Comparison of ENCODE assay signal across 9 cellular contexts in the genomic region with DNA sequence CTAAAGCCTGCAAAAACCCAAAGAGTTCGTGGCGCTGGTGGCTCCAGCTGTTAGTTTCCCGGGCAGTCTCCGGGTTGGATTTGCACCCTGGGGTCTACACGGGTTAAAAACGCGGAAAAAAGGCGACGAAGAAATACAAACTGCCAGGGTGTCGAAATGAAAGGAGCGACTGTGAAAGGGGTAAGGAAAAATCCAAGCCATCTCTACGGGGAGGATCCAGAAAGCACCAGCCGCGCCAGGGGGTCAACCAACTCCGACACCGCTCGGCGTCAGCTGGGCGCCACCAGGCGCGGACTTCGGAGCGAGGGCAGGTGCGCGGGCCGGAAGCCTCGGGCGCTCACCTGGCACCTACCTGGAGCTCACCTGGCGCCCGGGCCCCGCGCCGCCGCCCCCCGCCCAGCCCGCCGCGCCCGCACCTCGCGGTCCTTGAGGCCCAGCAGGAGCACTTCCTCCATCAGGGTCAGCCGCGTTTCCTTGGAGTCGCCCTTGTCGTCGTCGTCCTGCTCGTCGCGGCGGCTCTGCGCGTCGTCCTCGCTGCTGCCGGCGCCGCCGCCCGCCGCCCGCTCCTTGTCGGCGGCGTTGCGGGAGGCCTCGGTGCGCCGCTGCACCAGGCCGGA. TPM values are rescaled to one million over a fixed set of nuclear protein-coding genes. Genes with fewer than 3 reads are reported as not detected.
A peak's percentile ranks its signal among the peaks of the same experiment; 100 is the strongest.
DNase-seq lines count a peak whose midpoint lies in the region; ATAC-seq, FAIRE-seq and TF ChIP-seq lines count a peak whose summit lies in the region.
"Had no signal": no experiment of that assay in that cellular context is flagged by ENCODE, and none has a peak within 500 bp of the region (broad histone marks: within the 10 kb centered on the region; RNA-seq: fewer than 3 reads in every experiment).

No MANE protein-coding gene starts in this region.

- BruUV-seq in HepG2 (replicated peaks; lab: Mats Ljungman, UMichigan) = no TSS peak

- H3K9ac ChIP-seq in HepG2 (ENCODE audit: insufficient read depth, low read depth, low read length) = peak overlapping the region; percentile 99

- intact Hi-C loops in HepG2 (cut with micrococcal nuclease; ENCODE audit: unreplicated experiment) = loop anchor here (1.0 to 5.0 kb wide), 3 partner anchors 20 to 139 kb away; a partner anchor contains a TSS

- H3K9me3 ChIP-seq in WERI-Rb-1 (ENCODE audit: severe bottlenecking) (no peaks in the 10 kb centered on the region), HepG2 (ENCODE audit: low read length) (no peaks in the 10 kb centered on the region)

- CTCF ChIA-PET in HepG2 (lab: Yijun Ruan, JAX; ENCODE audit: low intra/inter-chr PET ratio, low total read pairs) = no interaction called here

- TF ChIP-seq RAD21 in HepG2 (CRISPR knock-in tag; IDR thresholded peaks at IDR 0.05) = no peak

- H2AFZ ChIP-seq in HepG2 (ENCODE audit: low read length) = no peak overlapping the region

- FAIRE-seq in HepG2 (lab: Jason Lieb, UNC) = no peak
- FAIRE-seq: G401.6 had no signal

- peaks cover 28% of the 10 kb centered on the region for H4K20me1 ChIP-seq in HepG2 (ENCODE audit: insufficient read depth, low read length)

- H3K27me3 ChIP-seq in WERI-Rb-1 (ENCODE audit: insufficient read depth, low read depth, severe bottlenecking) (no peaks in the 10 kb centered on the region), HepG2 (ENCODE audit: control insufficient read depth in 1 of 2, insufficient read depth in 2 of 2, low read length in 2 of 2) (no peaks in the 10 kb centered on the region; a peak in 1 of 5 replicates)

- peak in 2 of 3 experiments; percentile 14 to 33 for DNase-seq in activated CD8-positive, alpha-beta memory T cell treated with anti-CD3 and anti-CD28 coated beads for 48 hours (ENCODE audit: low read depth in 2 of 3, low spot score in 2 of 3)
- no peak for DNase-seq in activated CD8-positive, alpha-beta memory T cell treated with anti-CD3 and anti-CD28 coated beads for 24 hours
- DNase-seq in NCI-H2081 (lab: John Stamatoyannopoulos, UW) (peak; percentile 93 to 95), WERI-Rb-1 (peak; percentile 59), coronary artery (ENCODE audit: low spot score) (no peak), HepG2 (ENCODE audit: low spot score) (peak; percentile 33)
- peak; percentile 38 for DNase-seq in stimulated activated CD4-positive, alpha-beta T cell treated with anti-CD3 and anti-CD28 coated beads, Interleukin-4, amount 100 ng/mL, for 24 hours

- 0% methylated on average over 19 of the region's 70 CpGs for WGBS in HepG2 (ENCODE audit: low lambda C conversion rate)

- POLR2A ChIA-PET in HepG2 (lab: Yijun Ruan, JAX) = interaction anchor here (0.7 to 2.4 kb wide), 16 partner anchors 8 to 401 kb away, joined by 3 to 24 read pairs (median 3); no protein-coding TSS in a partner anchor

- H3K27ac ChIP-seq in WERI-Rb-1 = peak overlapping the region; percentile 99
- H3K27ac ChIP-seq in coronary artery = peak overlapping the region; percentile 99 to 100
- H3K27ac ChIP-seq in HepG2 (ENCODE audit: extremely low read length, insufficient read depth, low read length) = peak overlapping the region; percentile 99

- H3K4me2 ChIP-seq in HepG2 (ENCODE audit: low read depth, low read length) = peak overlapping the region; percentile 76

- H3K36me3 ChIP-seq in WERI-Rb-1 (peaks cover 44% of the 10 kb centered on the region), HepG2 (replicated peaks in 1 of 2; ENCODE audit: control insufficient read depth in 1 of 2, insufficient read depth in 2 of 2, low read length in 2 of 2) (peaks cover 2 to 21% of the 10 kb centered on the region in 2 experiments)

- TF ChIP-seq EP300 in HepG2 (IDR thresholded peaks at IDR 0.05; ENCODE audit: low read depth in 2 of 2, low read length in 2 of 2) (no peak), HepG2 (CRISPR knock-in tag; IDR thresholded peaks at IDR 0.05; ENCODE audit: borderline replicate concordance) (no peak)

- H3K4me3 ChIP-seq in WERI-Rb-1 (ENCODE audit: low read depth, low read length) = peak overlapping the region; percentile 94
- H3K4me3 ChIP-seq in coronary artery = peak overlapping the region; percentile 88
- peak overlapping the region; percentile 85 to 90 (median 87) for H3K4me3 ChIP-seq in HepG2 (replicated peaks in 1 of 3; ENCODE audit: insufficient read depth in 1 of 3, low read depth in 2 of 3, low read length in 3 of 3)

- no peak for TF ChIP-seq CTCF in WERI-Rb-1 (IDR thresholded peaks at IDR 0.05; ENCODE audit: low read depth, low read length)
- TF ChIP-seq CTCF in coronary artery (IDR thresholded peaks at IDR 0.05) = no peak
- no peak for TF ChIP-seq CTCF in HepG2 (CRISPR knock-in tag; IDR thresholded peaks at IDR 0.05)

- in situ Hi-C loops in HepG2 (cut with HindIII; ENCODE audit: extremely low pct_ligation_motif_present, low pct_unique_long_range_greater_than_20kb) = no loop called here

- peaks cover 47% of the 10 kb centered on the region for H3K4me1 ChIP-seq in HepG2 (ENCODE audit: insufficient read depth, low read length)

- 0 out of 4 replicates have a peak, but pooled peaks of 1 of the 2 experiments have one; percentile 41 for TF ChIP-seq POLR2A in HepG2 (IDR thresholded peaks at IDR 0.05; ENCODE audit: insufficient read depth in 1 of 2, low read depth in 2 of 2, low read length in 2 of 2)

- H3K79me2 ChIP-seq in HepG2 (ENCODE audit: insufficient read depth, low read length) = peaks cover 60% of the 10 kb centered on the region

- ATAC-seq in HG02973 (IDR thresholded peaks at IDR 0.05; ENCODE audit: unreplicated experiment) (peak; percentile 25), HepG2 (peak; percentile 45)

TF ChIP-seq in HepG2, 621 proteins besides CTCF, POLR2A, EP300 and RAD21 (continues in another document):
- TF ChIP-seq CHD2 (IDR thresholded peaks at IDR 0.05; ENCODE audit: low read depth, low read length) = no peak
- TF ChIP-seq ZNF883 (CRISPR knock-in tag; IDR thresholded peaks at IDR 0.05; ENCODE audit: not compliant biosample characterization) = no peak
- no peak for TF ChIP-seq PCBP1 (IDR thresholded peaks at IDR 0.05; ENCODE audit: borderline replicate concordance, low read depth, low read length)
- TF ChIP-seq, protein P1, sequence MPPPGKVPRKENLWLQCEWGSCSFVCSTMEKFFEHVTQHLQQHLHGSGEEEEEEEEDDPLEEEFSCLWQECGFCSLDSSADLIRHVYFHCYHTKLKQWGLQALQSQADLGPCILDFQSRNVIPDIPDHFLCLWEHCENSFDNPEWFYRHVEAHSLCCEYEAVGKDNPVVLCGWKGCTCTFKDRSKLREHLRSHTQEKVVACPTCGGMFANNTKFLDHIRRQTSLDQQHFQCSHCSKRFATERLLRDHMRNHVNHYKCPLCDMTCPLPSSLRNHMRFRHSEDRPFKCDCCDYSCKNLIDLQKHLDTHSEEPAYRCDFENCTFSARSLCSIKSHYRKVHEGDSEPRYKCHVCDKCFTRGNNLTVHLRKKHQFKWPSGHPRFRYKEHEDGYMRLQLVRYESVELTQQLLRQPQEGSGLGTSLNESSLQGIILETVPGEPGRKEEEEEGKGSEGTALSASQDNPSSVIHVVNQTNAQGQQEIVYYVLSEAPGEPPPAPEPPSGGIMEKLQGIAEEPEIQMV (CRISPR knock-in tag; IDR thresholded peaks at IDR 0.05; ENCODE audit: low read depth) = no peak
- TF ChIP-seq, protein P2, sequence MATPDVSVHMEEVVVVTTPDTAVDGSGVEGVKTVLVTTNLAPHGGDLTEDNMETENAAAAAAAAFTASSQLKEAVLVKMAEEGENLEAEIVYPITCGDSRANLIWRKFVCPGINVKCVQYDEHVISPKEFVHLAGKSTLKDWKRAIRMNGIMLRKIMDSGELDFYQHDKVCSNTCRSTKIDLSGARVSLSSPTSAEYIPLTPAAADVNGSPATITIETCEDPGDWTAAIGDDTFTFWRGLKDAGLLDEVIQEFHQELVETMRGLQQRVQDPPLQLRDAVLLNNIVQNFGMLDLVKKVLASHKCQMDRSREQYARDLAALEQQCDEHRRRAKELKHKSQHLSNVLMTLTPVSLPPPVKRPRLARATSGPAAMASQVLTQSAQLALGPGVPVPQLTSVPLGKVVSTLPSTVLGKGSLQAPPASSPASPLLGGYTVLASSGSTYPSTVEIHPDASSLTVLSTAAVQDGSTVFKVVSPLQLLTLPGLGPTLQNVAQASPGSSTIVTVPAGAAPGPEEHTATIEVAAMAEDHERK (CRISPR knock-in tag; IDR thresholded peaks at IDR 0.05; ENCODE audit: low read depth) = no peak
- peak; percentile 48; the same call in 1 of the 2 replicates for TF ChIP-seq ZNF558 (CRISPR knock-in tag; IDR thresholded peaks at IDR 0.05; ENCODE audit: borderline replicate concordance)
- TF ChIP-seq SP2 (CRISPR knock-in tag; IDR thresholded peaks at IDR 0.05) = no peak
- TF ChIP-seq ZNF260 (CRISPR knock-in tag; IDR thresholded peaks at IDR 0.05; ENCODE audit: borderline replicate concordance, low read depth) = no peak
- TF ChIP-seq KDM2A (CRISPR knock-in tag; IDR thresholded peaks at IDR 0.05; ENCODE audit: borderline replicate concordance, low read depth) = no peak
- TF ChIP-seq ZNF724P (CRISPR knock-in tag; IDR thresholded peaks at IDR 0.05; ENCODE audit: borderline replicate concordance) = no peak
- TF ChIP-seq DR1 (CRISPR knock-in tag; IDR thresholded peaks at IDR 0.05) = no peak

RNA-seq across cellular contexts. Expression of a gene that starts 0.6 kb away (rescaled TPM):
- 84.5 and 102 TPM in 2 replicates for total RNA-seq in HepG2 (2016; rRNA removed; fragmentation: Illumina TruSeq; extraction: Trizol)
- 20.7 and 21.6 TPM in 2 replicates for total RNA-seq in HepG2 (2016; cell fraction: cytosol; rRNA removed; fragmentation: Illumina TruSeq; extraction: Trizol; ENCODE audit: low read depth)
- total RNA-seq in HepG2 (2016; cell fraction: insoluble cytoplasmic fraction; rRNA removed; fragmentation: Illumina TruSeq; extraction: Trizol) = 86.0 and 93.9 TPM in 2 replicates
- total RNA-seq in HepG2 (2016; cell fraction: membrane; rRNA removed; fragmentation: Illumina TruSeq; extraction: Trizol) = 76.0 and 82.4 TPM in 2 replicates
- 42.1 and 43.2 TPM in 2 replicates for total RNA-seq in HepG2 (2016; cell fraction: nucleus; rRNA removed; fragmentation: Illumina TruSeq; extraction: Trizol)
- 52.5 and 59.5 TPM in 2 replicates for polyA plus RNA-seq in HepG2 (2011; rRNA removed)
- 36.8 and 52.8 TPM in 2 replicates for polyA plus RNA-seq in HepG2 (2011; cell fraction: cytosol; rRNA removed)
- 22.0 TPM in 2 replicates for polyA plus RNA-seq in HepG2 (2011; cell fraction: nucleus; rRNA removed)
- polyA plus RNA-seq in HepG2 (2012) = 57.7 and 69.6 TPM in 2 replicates
- 12.8 and 16.5 TPM in 2 replicates for polyA plus RNA-seq in HepG2 (2016; cell fraction: cytosol; fragmentation: Illumina TruSeq; extraction: Trizol; ENCODE audit: low read depth)
- polyA plus RNA-seq in HepG2 (2016; cell fraction: insoluble cytoplasmic fraction; fragmentation: Illumina TruSeq; extraction: Trizol; ENCODE audit: low read depth) = 135 and 138 TPM in 2 replicates
- polyA plus RNA-seq in HepG2 (2016; cell fraction: membrane; fragmentation: Illumina TruSeq; extraction: Trizol; ENCODE audit: low read depth) = 56.5 and 60.8 TPM in 2 replicates
- polyA plus RNA-seq in HepG2 (2016; cell fraction: nucleus; fragmentation: Illumina TruSeq; extraction: Trizol; ENCODE audit: insufficient read depth, low read depth) = 72.8 and 76.3 TPM in 2 replicates
- 91.4 and 138 TPM in 2 replicates for polyA minus RNA-seq in HepG2 (2011; rRNA and poly(A)+ RNA removed; ENCODE audit: low replicate concordance)
- 69.1 and 70.2 TPM in 2 replicates for polyA minus RNA-seq in HepG2 (2011; cell fraction: cytosol; rRNA and poly(A)+ RNA removed)
- polyA minus RNA-seq in HepG2 (2011; cell fraction: nucleus; rRNA and poly(A)+ RNA removed) = 52.3 and 58.3 TPM in 2 replicates

Comparison
In these comparisons a context has a peak if more than half of its experiments do, and no peak if none do; other contexts are left out.
1. DNase-seq: peak in activated CD8-positive, alpha-beta memory T cell treated with anti-CD3 and anti-CD28 coated beads for 48 hours (2 of 3), NCI-H2081 (2 of 2), WERI-Rb-1 (single experiment), HepG2 (single experiment) and stimulated activated CD4-positive, alpha-beta T cell treated with anti-CD3 and anti-CD28 coated beads, Interleukin-4, amount 100 ng/mL, for 24 hours (single experiment); none in activated CD8-positive, alpha-beta memory T cell treated with anti-CD3 and anti-CD28 coated beads for 24 hours (single experiment) and coronary artery (single experiment).
2. Peak in every context shown above with its lines, with median percentiles within 50 percentile points of each other: H3K27ac ChIP-seq and H3K4me3 ChIP-seq.